8 cellular contexts compared by ENCODE assay signal in the genomic region with DNA sequence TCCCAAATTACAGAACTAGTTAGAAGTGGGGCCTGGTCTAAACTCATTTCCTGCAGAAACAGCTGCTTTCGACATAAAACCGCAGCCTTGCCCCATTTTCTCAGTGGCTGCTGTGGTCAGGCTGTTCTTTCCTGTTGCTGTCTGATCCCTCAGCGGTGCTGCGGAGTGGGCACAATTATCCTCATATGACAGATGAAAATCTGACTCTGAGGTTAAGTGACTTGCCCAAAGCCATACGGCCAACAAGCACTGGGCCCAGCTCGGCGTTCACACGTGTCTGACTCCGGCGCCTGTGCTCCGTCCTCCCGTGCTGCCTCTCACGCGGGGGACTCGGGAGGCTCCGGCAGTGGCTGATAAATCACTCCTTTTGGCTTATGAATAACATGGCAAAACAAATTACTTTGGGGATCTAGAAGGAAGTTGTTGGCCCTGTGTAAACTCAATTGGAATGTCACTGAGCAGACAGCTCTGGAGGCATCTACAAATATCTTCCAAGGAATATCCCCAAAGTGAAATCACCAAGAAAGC.
A peak's percentile ranks its signal among the peaks of the same experiment; 100 is the strongest.
DNase-seq lines count a peak whose midpoint lies in the region; ATAC-seq lines count a peak whose summit lies in the region.

No MANE protein-coding gene starts in this region.

- no peak overlapping the region for H3K4me3 ChIP-seq in mesodermal cell (ENCODE audit: extremely low read depth, insufficient read depth, low read length, poor library complexity, severe bottlenecking)
- H3K4me3 ChIP-seq in H7 (ENCODE audit: insufficient read depth, low read depth, low read length), result no peak overlapping the region

- peak overlapping the region; percentile 41 for H3K27ac ChIP-seq in mesodermal cell (ENCODE audit: low read depth, low read length, severe bottlenecking)

- H3K9me3 ChIP-seq in mesodermal cell (ENCODE audit: control insufficient read depth, low read length), result no peaks in the 10 kb centered on the region

- peak; percentile 61 for ATAC-seq in HG03097 (IDR thresholded peaks at IDR 0.05; ENCODE audit: low FRiP score, unreplicated experiment)

- 94 to 95% methylated on average over 12 to 16 of the region's 16 CpGs for WGBS in mesodermal cell (ENCODE audit: insufficient coverage in 2 of 2), 2 experiments

- peaks cover 16% of the 10 kb centered on the region for H3K4me1 ChIP-seq in mesodermal cell (ENCODE audit: control insufficient read depth, insufficient read depth, low read length, poor library complexity, severe bottlenecking)

- H3K36me3 ChIP-seq in mesodermal cell (ENCODE audit: control insufficient read depth, insufficient read depth, low read length), result no peaks in the 10 kb centered on the region
- no peaks in the 10 kb centered on the region for H3K36me3 ChIP-seq in H7 (replicated peaks; ENCODE audit: control insufficient read depth, insufficient read depth, low read length)

- no peaks in the 10 kb centered on the region for H3K27me3 ChIP-seq in H7 (ENCODE audit: control insufficient read depth, insufficient read depth, low read length)

- DNase-seq in CMK (ENCODE audit: low read depth) (peak; percentile 37), T-helper 22 cell (ENCODE audit: low read depth) (peak; percentile 69), amniotic epithelial cell (ENCODE audit: low read depth) (peak; percentile 89), H7 (no peak), HuH-7.5 (ENCODE audit: low spot score) (no peak)
- peak; percentile 42 to 61 for DNase-seq in stimulated activated CD8-positive, alpha-beta memory T cell treated with anti-CD3 and anti-CD28 coated beads, Interleukin-7, amount 100 ng/mL, for 1 hour (ENCODE audit: low read depth in 2 of 2)

Comparison
In these comparisons a context has a peak if more than half of its experiments do, and no peak if none do; other contexts are left out.
1. DNase-seq: peak in CMK (single experiment), T-helper 22 cell (single experiment), amniotic epithelial cell (single experiment) and stimulated activated CD8-positive, alpha-beta memory T cell treated with anti-CD3 and anti-CD28 coated beads, Interleukin-7, amount 100 ng/mL, for 1 hour (2 of 2); none in H7 (single experiment) and HuH-7.5 (single experiment).